Comparison of ENCODE assay signal across 1 cellular context in the genomic region with DNA sequence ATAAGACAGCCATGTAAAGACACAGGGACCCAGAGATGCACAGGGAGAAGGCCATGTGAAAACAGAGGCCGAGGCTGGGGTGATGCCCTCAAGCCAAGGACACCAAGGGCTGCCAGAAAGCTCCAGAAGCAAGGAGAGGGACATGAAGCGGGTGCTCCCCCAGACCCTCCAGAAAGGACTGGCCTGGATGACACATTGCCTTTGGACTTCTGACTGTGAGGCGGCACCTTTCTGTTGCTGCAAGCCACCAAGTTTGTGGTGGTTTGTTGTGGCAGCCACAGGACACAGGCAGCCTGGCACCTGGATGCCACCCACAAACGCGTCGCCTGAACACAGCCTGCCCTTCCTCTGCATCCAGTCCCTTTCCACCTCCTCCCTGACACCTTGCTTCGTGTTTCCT.
TF ChIP-seq lines count a peak whose summit lies in the region.

No MANE protein-coding gene starts in this region.

TF ChIP-seq in endothelial cell of umbilical vein, 7 proteins besides CTCF, POLR2A, EP300 and RAD21 (continued from another document):
- TF ChIP-seq, protein P1, sequence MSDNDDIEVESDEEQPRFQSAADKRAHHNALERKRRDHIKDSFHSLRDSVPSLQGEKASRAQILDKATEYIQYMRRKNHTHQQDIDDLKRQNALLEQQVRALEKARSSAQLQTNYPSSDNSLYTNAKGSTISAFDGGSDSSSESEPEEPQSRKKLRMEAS (IDR thresholded peaks at IDR 0.05; ENCODE audit: insufficient read depth, insufficient read length), result no peak
